Comparison of ENCODE assay signal across 14 cellular contexts in genomic region chr14:68665792-68666195, GRCh38.
A peak's percentile ranks its signal among the peaks of the same experiment; 100 is the strongest.
DNase-seq lines count a peak whose midpoint lies in the region; ATAC-seq and TF ChIP-seq lines count a peak whose summit lies in the region.
"Had no signal": no experiment of that assay in that cellular context is flagged by ENCODE, and none has a peak within 500 bp of the region (broad histone marks: within the 10 kb centered on the region; RNA-seq: fewer than 3 reads in every experiment).

No MANE protein-coding gene starts in this region.

- TF ChIP-seq CTCF in type B pancreatic cell (conservative IDR thresholded peaks at IDR 0.05), result no peak

- H3K4me1 Mint-ChIP-seq in activated CD8-positive, alpha-beta memory T cell treated with anti-CD3 and anti-CD28 coated beads, Interleukin-2, amount 10 ng/mL, durations not matched to agents 7 days and 5 days, result peaks cover 30% of the 10 kb centered on the region
- peaks cover 55 to 80% (median 68%) of the 10 kb centered on the region in 3 donors for H3K4me1 Mint-ChIP-seq in naive B cell
- H3K4me1 Mint-ChIP-seq in type B pancreatic cell (ENCODE audit: unreplicated experiment), result peaks cover 82% of the 10 kb centered on the region

- in situ Hi-C loops in G401 (cut with HindIII; ENCODE audit: low sequenced_read_pairs), result no loop called here

- peak; percentile 35 for DNase-seq in activated CD8-positive, alpha-beta memory T cell treated with anti-CD3 and anti-CD28 coated beads, Interleukin-2, amount 10 ng/mL, durations not matched to agents 7 days and 5 days
- DNase-seq in activated CD8-positive, alpha-beta memory T cell treated with anti-CD3 and anti-CD28 coated beads, Interleukin-2, amount 50 U/mL, for 4 hours, result no peak
- DNase-seq in naive B cell, result no peak
- DNase-seq in type B pancreatic cell (ENCODE audit: extremely low spot score, unreplicated experiment), result no peak
- no peak for DNase-seq in G401 (ENCODE audit: low spot score)
- DNase-seq in inferior parietal cortex (ENCODE audit: extremely low spot score), result no peak
- no peak for DNase-seq in SHP77 treated with DMSO at 0.1 percent for 48 hours (lab: John Stamatoyannopoulos, UW)
- DNase-seq: activated CD4-positive, alpha-beta T cell treated with anti-CD3 and anti-CD28 coated beads for 4 hours; effector CD8-positive, alpha-beta T cell; NCI-H2081; SHP77 had no signal

- H3K27me3 Mint-ChIP-seq in activated CD8-positive, alpha-beta memory T cell treated with anti-CD3 and anti-CD28 coated beads, Interleukin-2, amount 10 ng/mL, durations not matched to agents 7 days and 5 days, result no peaks in the 10 kb centered on the region
- H3K27me3 Mint-ChIP-seq in naive B cell (no peaks in the 10 kb centered on the region), type B pancreatic cell (no peaks in the 10 kb centered on the region)
- H3K27me3 Mint-ChIP-seq: activated naive CD4-positive, alpha-beta T cell treated with anti-CD3 and anti-CD28 coated beads, Interleukin-2, amount 50 U/mL, for 24 hours had no signal

- H3K9me3 Mint-ChIP-seq in activated CD8-positive, alpha-beta memory T cell treated with anti-CD3 and anti-CD28 coated beads, Interleukin-2, amount 10 ng/mL, durations not matched to agents 7 days and 5 days (ENCODE audit: low read depth), result peaks cover 3% of the 10 kb centered on the region
- peaks cover 0 to 4% (median 0%) of the 10 kb centered on the region in 7 donors for H3K9me3 Mint-ChIP-seq in naive B cell
- peaks cover 17% of the 10 kb centered on the region for H3K9me3 Mint-ChIP-seq in type B pancreatic cell
- H3K9me3 Mint-ChIP-seq: activated naive CD4-positive, alpha-beta T cell treated with anti-CD3 and anti-CD28 coated beads, Interleukin-2, amount 50 U/mL, for 24 hours had no signal

- peak overlapping the region; percentile 42 for H3K27ac ChIP-seq in cingulate gyrus (ENCODE audit: low read depth, low read length)

- peaks cover 4% of the 10 kb centered on the region for H3K36me3 Mint-ChIP-seq in activated CD8-positive, alpha-beta memory T cell treated with anti-CD3 and anti-CD28 coated beads, Interleukin-2, amount 10 ng/mL, durations not matched to agents 7 days and 5 days
- peaks cover 5 to 18% of the 10 kb centered on the region in 2 donors for H3K36me3 Mint-ChIP-seq in naive B cell
- H3K36me3 Mint-ChIP-seq in type B pancreatic cell, result peaks cover 17% of the 10 kb centered on the region
- H3K36me3 Mint-ChIP-seq: activated naive CD4-positive, alpha-beta T cell treated with anti-CD3 and anti-CD28 coated beads, Interleukin-2, amount 50 U/mL, for 24 hours had no signal

- H3K27ac Mint-ChIP-seq in activated CD8-positive, alpha-beta memory T cell treated with anti-CD3 and anti-CD28 coated beads, Interleukin-2, amount 10 ng/mL, durations not matched to agents 7 days and 5 days, result no peak overlapping the region
- H3K27ac Mint-ChIP-seq in naive B cell (peak overlapping the region in 4 of 6 donors; percentile 7 to 82 (median 43)), type B pancreatic cell (peak overlapping the region; percentile 83)
- H3K27ac Mint-ChIP-seq: activated naive CD4-positive, alpha-beta T cell treated with anti-CD3 and anti-CD28 coated beads, Interleukin-2, amount 50 U/mL, for 24 hours had no signal

- H3K4me3 Mint-ChIP-seq in activated CD8-positive, alpha-beta memory T cell treated with anti-CD3 and anti-CD28 coated beads, Interleukin-2, amount 10 ng/mL, durations not matched to agents 7 days and 5 days, result no peak overlapping the region
- H3K4me3 Mint-ChIP-seq in naive B cell, result no peak overlapping the region
- H3K4me3 Mint-ChIP-seq in type B pancreatic cell, result peak overlapping the region; percentile 7
- H3K4me3 Mint-ChIP-seq: activated naive CD4-positive, alpha-beta T cell treated with anti-CD3 and anti-CD28 coated beads, Interleukin-2, amount 50 U/mL, for 24 hours had no signal

- CTCF ChIA-PET in activated CD8-positive, alpha-beta memory T cell treated with anti-CD3 and anti-CD28 coated beads, Interleukin-2, amount 10 ng/mL, durations not matched to agents 7 days and 5 days (lab: Charles Lee), result interaction anchor here (1.2 to 3.9 kb wide), 4 partner anchors 10 to 159 kb away, joined by 3 to 29 read pairs (median 4); no protein-coding TSS in a partner anchor

- ATAC-seq in activated CD8-positive, alpha-beta memory T cell treated with anti-CD3 and anti-CD28 coated beads, Interleukin-2, amount 10 ng/mL, durations not matched to agents 7 days and 5 days, result no peak
- no peak for ATAC-seq in naive B cell (ENCODE audit: low read depth in 2 of 2)
- ATAC-seq: A549 had no signal
